9 cellular contexts compared by ENCODE assay signal in genomic region chr1:44820945-44821715, GRCh38. TPM values are rescaled to one million over a fixed set of nuclear protein-coding genes. Genes with fewer than 3 reads are reported as not detected.
DNase-seq lines count a peak whose midpoint lies in the region; ATAC-seq, FAIRE-seq and TF ChIP-seq lines count a peak whose summit lies in the region.
"Had no signal": no experiment of that assay in that cellular context is flagged by ENCODE, and none has a peak within 500 bp of the region (broad histone marks: within the 10 kb centered on the region; RNA-seq: fewer than 3 reads in every experiment).

No MANE protein-coding gene starts in this region.

- H3K4me1 ChIP-seq in CD4-positive, alpha-beta memory T cell (ENCODE audit: insufficient read depth, low read length): peaks cover 31% of the 10 kb centered on the region
- peaks cover 19% of the 10 kb centered on the region for H3K4me1 ChIP-seq in OCI-LY3 (ENCODE audit: low read length)
- peaks cover 10 to 44% (median 12%) of the 10 kb centered on the region in 3 donors for H3K4me1 ChIP-seq in esophagus squamous epithelium
- no peaks in the 10 kb centered on the region for H3K4me1 ChIP-seq in psoas muscle
- no peaks in the 10 kb centered on the region for H3K4me1 ChIP-seq in small intestine (ENCODE audit: control insufficient read depth in 2 of 2, insufficient read depth in 1 of 2, low read depth in 1 of 2, low read length in 1 of 2)

- peak overlapping the region; percentile 98 for H3K9ac ChIP-seq in OCI-LY3 (ENCODE audit: low read length)

- TF ChIP-seq CTCF in OCI-LY3 (IDR thresholded peaks at IDR 0.05; ENCODE audit: low read depth, low read length) (no peak), esophagus squamous epithelium (IDR thresholded peaks at IDR 0.05) (no peak), psoas muscle (IDR thresholded peaks at IDR 0.05) (no peak)

- no peak overlapping the region for H3K27ac ChIP-seq in CD4-positive, alpha-beta memory T cell (ENCODE audit: low read depth, low read length)
- no peak overlapping the region for H3K27ac ChIP-seq in OCI-LY3 (ENCODE audit: low read length)
- peak overlapping the region in 3 of 4 donors; percentile 87 to 97 (median 91) for H3K27ac ChIP-seq in esophagus squamous epithelium
- H3K27ac ChIP-seq in psoas muscle: peak overlapping the region; percentile 96
- no peak overlapping the region for H3K27ac ChIP-seq in small intestine (ENCODE audit: low read depth in 1 of 2, low read length in 1 of 2)

- peak overlapping the region; percentile 80 to 100 (median 100) for H3K27ac Mint-ChIP-seq in CD4-positive, alpha-beta memory T cell

- H3K79me2 ChIP-seq in OCI-LY3 (ENCODE audit: low read length): no peaks in the 10 kb centered on the region

- peak overlapping the region; percentile 100 for H3K4me2 ChIP-seq in OCI-LY3 (ENCODE audit: low read length)

- no peak overlapping the region for H2AFZ ChIP-seq in OCI-LY3 (ENCODE audit: low read depth, low read length)

- no peaks in the 10 kb centered on the region for H3K36me3 ChIP-seq in CD4-positive, alpha-beta memory T cell (ENCODE audit: insufficient read depth, low read length)
- peaks cover 14% of the 10 kb centered on the region for H3K36me3 ChIP-seq in OCI-LY3 (replicated peaks; ENCODE audit: low read depth, low read length)
- H3K36me3 ChIP-seq in esophagus squamous epithelium: no peaks in the 10 kb centered on the region
- no peaks in the 10 kb centered on the region for H3K36me3 ChIP-seq in psoas muscle (ENCODE audit: insufficient read depth in 1 of 2, low read depth in 1 of 2)
- no peaks in the 10 kb centered on the region for H3K36me3 ChIP-seq in small intestine (ENCODE audit: control insufficient read depth in 2 of 2, insufficient read depth in 2 of 2, low read length in 2 of 2)

- H3K4me3 Mint-ChIP-seq in CD4-positive, alpha-beta memory T cell: peak overlapping the region; percentile 71 to 96 (median 95)

- no peaks in the 10 kb centered on the region for H3K27me3 ChIP-seq in CD4-positive, alpha-beta memory T cell (ENCODE audit: insufficient read depth, low read length)
- H3K27me3 ChIP-seq in OCI-LY3 (ENCODE audit: low read depth, low read length) (no peaks in the 10 kb centered on the region), esophagus squamous epithelium (no peaks in the 10 kb centered on the region), psoas muscle (ENCODE audit: insufficient read depth in 3 of 3, low read length in 2 of 3) (no peaks in the 10 kb centered on the region), small intestine (ENCODE audit: control insufficient read depth in 2 of 2, insufficient read depth in 2 of 2, low read length in 2 of 2) (no peaks in the 10 kb centered on the region)

- TF ChIP-seq POLR2A in esophagus squamous epithelium (IDR thresholded peaks at IDR 0.05): no peak

- H3K9me3 ChIP-seq in CD4-positive, alpha-beta memory T cell (ENCODE audit: control insufficient read depth in 1 of 2, low read length in 2 of 2): no peaks in the 10 kb centered on the region
- no peaks in the 10 kb centered on the region for H3K9me3 ChIP-seq in OCI-LY3 (ENCODE audit: insufficient read depth, low read length)
- no peaks in the 10 kb centered on the region for H3K9me3 ChIP-seq in esophagus squamous epithelium
- H3K9me3 ChIP-seq in psoas muscle: no peaks in the 10 kb centered on the region
- H3K9me3 ChIP-seq in small intestine (ENCODE audit: control insufficient read depth, low read depth): no peaks in the 10 kb centered on the region

- ATAC-seq in psoas muscle (no peak), GM21723 (IDR thresholded peaks at IDR 0.05; ENCODE audit: unreplicated experiment) (no peak)

- intact Hi-C loops in CD4-positive, alpha-beta memory T cell (cut with micrococcal nuclease): loop anchor here (1.0 to 2.0 kb wide), 2 partner anchors 16 to 90 kb away; partner anchors contain the start of gene RNU5D-1
- intact Hi-C loops in esophagus squamous epithelium (cut with DNase I) (no loop called here), psoas muscle (cut with DNase I) (loop anchor here in 1 of 2 donors (5.0 kb wide), 1 partner anchor 34 kb away; the partner anchor contains the start of gene BEST4)

- H3K4me1 Mint-ChIP-seq in CD4-positive, alpha-beta memory T cell: peaks cover 17 to 44% (median 28%) of the 10 kb centered on the region in 4 donors

- H4K20me1 ChIP-seq in OCI-LY3 (ENCODE audit: insufficient read depth, low read length): no peaks in the 10 kb centered on the region

- no peak for FAIRE-seq in small intestine (lab: Jason Lieb, UNC)

- POLR2A ChIA-PET in CD4-positive, alpha-beta memory T cell (lab: Charles Lee; ENCODE audit: partially characterized antibody): interaction anchor here (0.6 to 22.2 kb wide), 17 partner anchors 8 to 865 kb away, joined by 3 to 1564 read pairs (median 8); partner anchors contain the start of genes BEST4, BTBD19, DYNLT4 and GPBP1L1

- H3K4me3 ChIP-seq in CD4-positive, alpha-beta memory T cell (ENCODE audit: low read length in 2 of 2): peak overlapping the region in 1 of 2 donors; percentile 86
- H3K4me3 ChIP-seq in OCI-LY3 (ENCODE audit: low read length) (peak overlapping the region; percentile 97), esophagus squamous epithelium (peak overlapping the region in 2 of 4 donors; percentile 52 to 79), psoas muscle (peak overlapping the region; percentile 77), small intestine (ENCODE audit: low read depth in 1 of 2, low read length in 2 of 2) (peak overlapping the region in 1 of 2 donors; percentile 49)

- peaks cover 0 to 5% of the 10 kb centered on the region in 2 donors for H3K36me3 Mint-ChIP-seq in CD4-positive, alpha-beta memory T cell

- no peaks in the 10 kb centered on the region for H3K9me3 Mint-ChIP-seq in CD4-positive, alpha-beta memory T cell

- CTCF ChIA-PET in CD4-positive, alpha-beta memory T cell (lab: Charles Lee; ENCODE audit: partially characterized antibody): interaction anchor here (0.7 to 7.3 kb wide), 8 partner anchors 12 to 484 kb away, joined by 3 to 174 read pairs (median 6); partner anchors contain the start of genes BTBD19, DYNLT4 and PLK3

- H3K27me3 Mint-ChIP-seq in CD4-positive, alpha-beta memory T cell: no peaks in the 10 kb centered on the region

- 79 to 91% methylated on average over 8 of the region's 13 CpGs for WGBS in esophagus squamous epithelium, 2 donors
- 84% methylated on average over 13 of the region's 13 CpGs for WGBS in psoas muscle, 3 donors
- 67 to 83% (median 76%) methylated on average over 13 of the region's 13 CpGs for WGBS in small intestine, 3 donors

- DNase-seq in CD4-positive, alpha-beta memory T cell: peak in 1 of 5 donors; percentile 23
- no peak for DNase-seq in esophagus squamous epithelium (lab: John Stamatoyannopoulos, UW)
- peak in 1 of 2 donors; percentile 37 for DNase-seq in psoas muscle
- DNase-seq in NCI-H526 treated with DMSO at 0.1 percent for 48 hours (lab: John Stamatoyannopoulos, UW): no peak
- DNase-seq in dedifferentiated amniotic fluid mesenchymal stem cell (ENCODE audit: extremely low spot score): no peak
- no peak for DNase-seq in small intestine
- DNase-seq: GF-D8 had no signal

RNA-seq across cellular contexts. Expression of gene BTBD19, which starts 12.8 kb away (rescaled TPM):
- total RNA-seq in CD4-positive, alpha-beta memory T cell: 10 to 100 TPM; 14.8 to 16.8 TPM
- polyA plus RNA-seq in CD4-positive, alpha-beta memory T cell: under 1 TPM; 0.25 to 0.26 TPM
- total RNA-seq in esophagus squamous epithelium (1 to 10 TPM in 3 of 4 donors, under 1 TPM in 1; 0.68 to 5.3 (median 4.1) TPM), psoas muscle (1 to 10 TPM in 3 of 4 donors, under 1 TPM in 1; 0.76 to 1.8 (median 1.3) TPM)
- polyA plus RNA-seq in psoas muscle (1 to 10 TPM in 2 of 3 donors, under 1 TPM in 1; 0.35 to 1.4 (median 1.2) TPM), small intestine (1 to 10 TPM; 1.1 to 2.0 (median 1.3) TPM)

RNA-seq across cellular contexts. Expression of gene DYNLT4, which starts 14.0 kb away (rescaled TPM):
- total RNA-seq in CD4-positive, alpha-beta memory T cell: under 1 TPM in 1 of 2 experiments, not detected in 1; 0.47 TPM
- 1 to 10 TPM; 1.0 to 1.6 TPM for polyA plus RNA-seq in CD4-positive, alpha-beta memory T cell
- total RNA-seq in esophagus squamous epithelium: not detected
- total RNA-seq in psoas muscle: under 1 TPM in 2 of 4 donors, not detected in 2; 0.32 to 0.59 TPM
- polyA plus RNA-seq in psoas muscle: under 1 TPM; 0.06 to 0.42 (median 0.11) TPM
- under 1 TPM in 1 of 3 donors, not detected in 2; 0.46 TPM for polyA plus RNA-seq in small intestine

RNA-seq across cellular contexts. Expression of gene PLK3, which starts 21.0 kb away (rescaled TPM):
- 100 to 1,000 TPM; 151 to 153 TPM for total RNA-seq in CD4-positive, alpha-beta memory T cell
- polyA plus RNA-seq in CD4-positive, alpha-beta memory T cell: 10 to 100 TPM; 37.3 to 43.7 TPM
- total RNA-seq in esophagus squamous epithelium (10 to 100 TPM; 10.3 to 36.2 (median 30.7) TPM), psoas muscle (1 to 10 TPM; 3.7 to 7.1 (median 4.7) TPM)
- polyA plus RNA-seq in psoas muscle (1 to 10 TPM; 3.0 to 8.3 (median 3.5) TPM), small intestine (10 to 100 TPM in 1 of 3 donors, 1 to 10 TPM in 2; 5.4 to 11.9 (median 9.4) TPM)

RNA-seq across cellular contexts. Expression of gene PTCH2, which starts 21.9 kb away (rescaled TPM):
- 1 to 10 TPM; 1.3 to 1.4 TPM for total RNA-seq in CD4-positive, alpha-beta memory T cell
- under 1 TPM in 1 of 2 donors, not detected in 1; 0.20 TPM for polyA plus RNA-seq in CD4-positive, alpha-beta memory T cell
- total RNA-seq in esophagus squamous epithelium (under 1 TPM in 2 of 4 donors, not detected in 2; 0.09 to 0.19 TPM), psoas muscle (1 to 10 TPM in 1 of 4 donors, under 1 TPM in 3; 0.12 to 1.0 (median 0.36) TPM)
- polyA plus RNA-seq in psoas muscle (under 1 TPM; 0.31 to 0.55 (median 0.35) TPM), small intestine (under 1 TPM; 0.27 to 0.45 (median 0.27) TPM)

RNA-seq across cellular contexts. Expression of gene BEST4, which starts 33.2 kb away (rescaled TPM):
- total RNA-seq in CD4-positive, alpha-beta memory T cell: 1 to 10 TPM; 1.2 to 1.6 TPM
- under 1 TPM in 1 of 2 donors, not detected in 1; 0.20 TPM for polyA plus RNA-seq in CD4-positive, alpha-beta memory T cell
- under 1 TPM in 1 of 4 donors, not detected in 3; 0.26 TPM for total RNA-seq in esophagus squamous epithelium
- not detected for total RNA-seq in psoas muscle
- under 1 TPM in 1 of 3 donors, not detected in 2; 0.08 TPM for polyA plus RNA-seq in psoas muscle
- 10 to 100 TPM in 1 of 3 donors, 1 to 10 TPM in 2; 7.4 to 20.5 (median 9.0) TPM for polyA plus RNA-seq in small intestine

Comparison
In these comparisons a context has a peak if more than half of its experiments do, and no peak if none do; other contexts are left out.
1. H3K27ac ChIP-seq: peak in esophagus squamous epithelium (3 of 4) and psoas muscle (single experiment); none in CD4-positive, alpha-beta memory T cell (single experiment), OCI-LY3 (single experiment) and small intestine (0 of 2).
2. RNA of gene PLK3, which starts 21.0 kb away (total RNA-seq): 151 to 153 TPM in CD4-positive, alpha-beta memory T cell; 10.3 to 36.2 TPM in esophagus squamous epithelium and 3.7 to 7.1 TPM in psoas muscle; every median in the first group is over 4 times any median in the second.